In the genomic region with DNA sequence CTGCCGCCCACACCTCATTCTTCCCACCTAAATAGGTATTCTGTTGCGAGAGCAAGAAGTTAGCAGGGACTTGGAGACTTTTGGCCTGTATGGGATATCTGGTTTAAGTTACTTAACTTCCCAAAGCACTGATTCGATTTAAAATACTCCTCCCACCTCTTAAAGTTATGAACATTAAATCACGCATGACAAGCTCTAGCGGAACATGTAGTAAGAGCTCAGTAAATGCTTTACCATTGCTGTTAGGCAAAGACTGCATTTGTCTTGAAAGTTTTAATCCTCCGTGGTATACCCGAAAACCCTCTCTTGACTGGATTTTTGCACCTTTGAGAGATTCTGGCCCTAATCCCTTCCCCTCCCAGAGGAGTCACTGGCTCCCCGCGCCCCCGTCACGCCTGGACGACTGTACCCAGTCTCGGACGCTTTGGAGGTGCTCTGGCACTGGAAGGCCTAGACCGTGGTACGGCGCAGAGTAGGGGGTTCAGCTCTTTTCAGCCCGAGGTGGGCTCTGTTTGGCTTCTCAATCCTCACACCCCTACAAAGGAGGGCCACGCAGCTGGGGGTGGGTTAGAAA, we compare ENCODE assay signal across 17 cellular contexts. TPM values are rescaled to one million over a fixed set of nuclear protein-coding genes. Genes with fewer than 3 reads are reported as not detected.
DNase-seq lines count a peak whose midpoint lies in the region; ATAC-seq, FAIRE-seq and TF ChIP-seq lines count a peak whose summit lies in the region.
"Had no signal": no experiment of that assay in that cellular context is flagged by ENCODE, and none has a peak within 500 bp of the region (broad histone marks: within the 10 kb centered on the region; RNA-seq: fewer than 3 reads in every experiment).

No MANE protein-coding gene starts in this region.

- intact Hi-C loops in left lung (cut with DNase I) (loop anchor here in 1 of 2 donors (5.0 kb wide), 1 partner anchor 357 kb away; no protein-coding TSS in a partner anchor), lower lobe of right lung (cut with DNase I) (no loop called here)

- DNase-seq in GM10266 (ENCODE audit: extremely low spot score) (peak; percentile 27), astrocyte (ENCODE audit: low read depth) (no peak), H4 (ENCODE audit: low spot score) (no peak), left lung (no peak), lower lobe of right lung (no peak)
- DNase-seq: COR-L47, GF-D8, KG1, spleen had no signal

- H3K36me3 Mint-ChIP-seq in astrocyte (ENCODE audit: low read depth, unreplicated experiment): peaks cover 15% of the 10 kb centered on the region
- H3K36me3 Mint-ChIP-seq: activated naive CD4-positive, alpha-beta T cell treated with anti-CD3 and anti-CD28 coated beads, Interleukin-2, amount 50 U/mL, for 24 hours; stimulated activated memory B cell treated with anti-CD40 and anti-IgM and Interleukin-4, amounts not matched to agents 10 μg/mL and 1 μg/mL and 100 μg/mL, for 72 hours had no signal

- H3K4me3 Mint-ChIP-seq in astrocyte (ENCODE audit: unreplicated experiment): peak overlapping the region; percentile 97
- H3K4me3 Mint-ChIP-seq: activated naive CD4-positive, alpha-beta T cell treated with anti-CD3 and anti-CD28 coated beads, Interleukin-2, amount 50 U/mL, for 24 hours; stimulated activated memory B cell treated with anti-CD40 and anti-IgM and Interleukin-4, amounts not matched to agents 10 μg/mL and 1 μg/mL and 100 μg/mL, for 72 hours had no signal

- H3K4me1 ChIP-seq in astrocyte (ENCODE audit: insufficient read depth, low read length) (peaks cover 42% of the 10 kb centered on the region), rectal smooth muscle tissue (ENCODE audit: control insufficient read depth, insufficient read depth, low read length) (peaks cover 37% of the 10 kb centered on the region), left lung (peaks cover 19 to 47% of the 10 kb centered on the region in 2 donors), lower lobe of right lung (peaks cover 41% of the 10 kb centered on the region)

- no peak for FAIRE-seq in astrocyte (lab: Jason Lieb, UNC)

- no peak for TF ChIP-seq CTCF in GM10266 (IDR thresholded peaks at IDR 0.05; ENCODE audit: control insufficient read depth, insufficient read depth, low read depth, missing control alignments)
- TF ChIP-seq CTCF in astrocyte (IDR thresholded peaks at IDR 0.05; ENCODE audit: insufficient read depth, low read depth, low read length): no peak
- TF ChIP-seq CTCF in left lung (IDR thresholded peaks at IDR 0.05): no peak
- no peak for TF ChIP-seq CTCF in lower lobe of right lung (IDR thresholded peaks at IDR 0.05)

- ATAC-seq in left lung (no peak), GM18867 (IDR thresholded peaks at IDR 0.05; ENCODE audit: unreplicated experiment) (no peak), lower lobe of right lung (no peak)
- ATAC-seq: Right ventricle myocardium inferior; stimulated activated memory B cell treated with anti-CD40 and anti-IgM and Interleukin-4, amounts not matched to agents 10 μg/mL and 1 μg/mL and 100 μg/mL, for 72 hours had no signal

- peak overlapping the region; percentile 93 for H3K4me2 ChIP-seq in astrocyte (ENCODE audit: low read length)

- H3K27me3 Mint-ChIP-seq in astrocyte (ENCODE audit: low read depth, unreplicated experiment): no peaks in the 10 kb centered on the region

- H3K9me3 ChIP-seq in astrocyte (ENCODE audit: insufficient read depth, low read depth, low read length): no peaks in the 10 kb centered on the region
- H3K9me3 ChIP-seq in iPS-18c (ENCODE audit: control insufficient read depth, insufficient read depth, low read length): peaks cover 4% of the 10 kb centered on the region
- no peaks in the 10 kb centered on the region for H3K9me3 ChIP-seq in left lung
- H3K9me3 ChIP-seq in lower lobe of right lung: no peaks in the 10 kb centered on the region
- H3K9me3 ChIP-seq: spleen had no signal

- H3K4me1 Mint-ChIP-seq in astrocyte (ENCODE audit: low read depth, unreplicated experiment): peaks cover 32% of the 10 kb centered on the region

- H3K4me3 ChIP-seq in astrocyte (ENCODE audit: insufficient read depth, low read depth, low read length): peak overlapping the region; percentile 71
- peak overlapping the region; percentile 50; the same call in 1 of the 2 replicates for H3K4me3 ChIP-seq in iPS-18c (ENCODE audit: insufficient read depth, low read depth, low read length)
- H3K4me3 ChIP-seq in rectal smooth muscle tissue (ENCODE audit: low read length): peak overlapping the region; percentile 62
- no peak overlapping the region for H3K4me3 ChIP-seq in left lung
- H3K4me3 ChIP-seq in lower lobe of right lung: no peak overlapping the region
- H3K4me3 ChIP-seq: lung had no signal

- no peaks in the 10 kb centered on the region for H4K20me1 ChIP-seq in astrocyte (ENCODE audit: insufficient read depth, low read length)

- H3K9me3 Mint-ChIP-seq in astrocyte (ENCODE audit: unreplicated experiment): no peaks in the 10 kb centered on the region
- H3K9me3 Mint-ChIP-seq: activated naive CD4-positive, alpha-beta T cell treated with anti-CD3 and anti-CD28 coated beads, Interleukin-2, amount 50 U/mL, for 24 hours; stimulated activated memory B cell treated with anti-CD40 and anti-IgM and Interleukin-4, amounts not matched to agents 10 μg/mL and 1 μg/mL and 100 μg/mL, for 72 hours had no signal

- H3K27me3 ChIP-seq in astrocyte (ENCODE audit: insufficient read depth, low read length): peaks cover 17% of the 10 kb centered on the region
- H3K27me3 ChIP-seq in rectal smooth muscle tissue (ENCODE audit: control insufficient read depth, insufficient read depth, low read length): peaks cover 10% of the 10 kb centered on the region
- peaks cover 92 to 100% of the 10 kb centered on the region in 2 donors for H3K27me3 ChIP-seq in left lung
- peaks cover 89% of the 10 kb centered on the region for H3K27me3 ChIP-seq in lower lobe of right lung (ENCODE audit: low read depth)

- H3K27ac Mint-ChIP-seq in astrocyte (ENCODE audit: unreplicated experiment): peak overlapping the region; percentile 87
- H3K27ac Mint-ChIP-seq: activated naive CD4-positive, alpha-beta T cell treated with anti-CD3 and anti-CD28 coated beads, Interleukin-2, amount 50 U/mL, for 24 hours; stimulated activated memory B cell treated with anti-CD40 and anti-IgM and Interleukin-4, amounts not matched to agents 10 μg/mL and 1 μg/mL and 100 μg/mL, for 72 hours had no signal

- peaks cover 46% of the 10 kb centered on the region for H3K79me2 ChIP-seq in astrocyte (ENCODE audit: insufficient read depth, low read length)

- H3K27ac ChIP-seq in astrocyte (ENCODE audit: low read depth, low read length) (no peak overlapping the region), rectal smooth muscle tissue (ENCODE audit: low read depth, low read length) (peak overlapping the region; percentile 93), left lung (no peak overlapping the region), lower lobe of right lung (no peak overlapping the region)
- H3K27ac ChIP-seq: spleen had no signal

- H3K36me3 ChIP-seq in astrocyte (ENCODE audit: insufficient read depth, low read length) (no peaks in the 10 kb centered on the region), rectal smooth muscle tissue (ENCODE audit: control insufficient read depth, insufficient read depth, low read length) (no peaks in the 10 kb centered on the region), left lung (no peaks in the 10 kb centered on the region), lower lobe of right lung (no peaks in the 10 kb centered on the region)
- H3K36me3 ChIP-seq: spleen had no signal

- H3K9ac ChIP-seq in astrocyte (ENCODE audit: low read length) (peak overlapping the region; percentile 85), rectal smooth muscle tissue (ENCODE audit: low read length) (peak overlapping the region; percentile 47)

- H2AFZ ChIP-seq in astrocyte (ENCODE audit: low read depth, low read length): peak overlapping the region; percentile 44

RNA-seq across cellular contexts. Expression of gene GDNF, which starts 4.4 kb away (rescaled TPM):
- total RNA-seq in astrocyte (20.5 and 21.5 TPM in 2 replicates), left lung (not detected), lower lobe of right lung (not detected)
- total RNA-seq in H4 (2014; rRNA removed; shearing (Covaris generic)): not detected in 2 replicates
- total RNA-seq: lung; Right ventricle myocardium inferior; T-helper 2 cell treated with Interferon-gamma antibody and Interleukin-4, amounts not matched to agents 100 ng/mL and 5 ng/mL, for 36 hours had no signal

Comparison
In these comparisons a context has a peak if more than half of its experiments do, and no peak if none do; other contexts are left out.
1. H3K4me3 ChIP-seq: peak in astrocyte (single experiment), iPS-18c (single experiment) and rectal smooth muscle tissue (single experiment); none in left lung (0 of 2) and lower lobe of right lung (single experiment).
2. RNA of gene GDNF, which starts 4.4 kb away (total RNA-seq): 20.5 to 21.5 TPM in astrocyte; not detected in left lung, not detected in H4 and not detected in lower lobe of right lung (single experiment); every median in the first group is over 10 times any median in the second.